10 cellular contexts compared by ENCODE assay signal in the genomic region with DNA sequence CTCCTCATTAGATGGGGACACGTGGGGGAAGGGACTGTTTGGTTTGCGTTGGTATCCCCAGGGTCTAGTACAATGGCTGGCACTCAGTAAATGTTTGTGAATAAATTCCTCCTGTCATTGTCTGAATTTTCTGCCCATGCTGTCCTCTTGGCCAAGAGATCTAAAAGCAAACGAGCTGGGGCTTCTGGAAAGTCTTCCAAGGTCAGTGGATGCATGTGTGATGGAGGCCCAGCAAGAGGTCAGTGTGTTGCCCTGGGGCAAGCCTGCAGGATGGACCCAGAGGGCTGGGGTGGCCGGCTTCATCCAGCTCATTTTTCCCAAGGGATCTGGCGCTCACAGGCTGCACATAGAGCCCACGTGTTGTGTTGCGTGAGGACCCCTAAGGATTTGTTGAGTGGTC. TPM values are rescaled to one million over a fixed set of nuclear protein-coding genes. Genes with fewer than 3 reads are reported as not detected.
DNase-seq lines count a peak whose midpoint lies in the region; ATAC-seq and TF ChIP-seq lines count a peak whose summit lies in the region.
"Had no signal": no experiment of that assay in that cellular context is flagged by ENCODE, and none has a peak within 500 bp of the region (broad histone marks: within the 10 kb centered on the region; RNA-seq: fewer than 3 reads in every experiment).

No MANE protein-coding gene starts in this region.

- H3K79me2 ChIP-seq in HCT116 (ENCODE audit: insufficient read depth, low read length) = no peaks in the 10 kb centered on the region

- H3K27me3 ChIP-seq in HCT116 (ENCODE audit: insufficient read depth, low read length) (no peaks in the 10 kb centered on the region), right lobe of liver (no peaks in the 10 kb centered on the region), spleen (replicated peaks in 1 of 7) (no peaks in the 10 kb centered on the region)

- RAD21 ChIA-PET in HCT116 (lab: Charles Lee; ENCODE audit: low non-redundant PET in 1 of 2, low total read pairs in 2 of 2, uncharacterized antibody in 2 of 2, unreplicated experiment in 2 of 2) = interaction anchor here in 1 of 2 experiments (0.6 kb wide), 1 partner anchor 530 kb away, joined by 5 read pairs; no protein-coding TSS in a partner anchor

- H3K9me3 ChIP-seq in HCT116 (ENCODE audit: control insufficient read depth in 1 of 2, insufficient read depth in 1 of 2, low read depth in 1 of 2, low read length in 2 of 2) (no peaks in the 10 kb centered on the region), right lobe of liver (no peaks in the 10 kb centered on the region), spleen (no peaks in the 10 kb centered on the region)

- BruUV-seq in HCT116 (replicated peaks; lab: Mats Ljungman, UMichigan) = no TSS peak

- peak overlapping the region; percentile 66 for H3K9ac ChIP-seq in HCT116 (ENCODE audit: low read length)

- peak overlapping the region; percentile 53 to 63; a peak in 3 of 4 replicates for H3K4me3 ChIP-seq in HCT116 (replicated peaks in 1 of 2; ENCODE audit: low read depth in 1 of 2, low read length in 2 of 2)
- no peak overlapping the region for H3K4me3 ChIP-seq in right lobe of liver
- peak overlapping the region in 1 of 8 donors; percentile 83 for H3K4me3 ChIP-seq in spleen

- H3K36me3 ChIP-seq in HCT116 (ENCODE audit: control insufficient read depth in 1 of 2, insufficient read depth in 2 of 2, low read length in 2 of 2) (no peaks in the 10 kb centered on the region), right lobe of liver (no peaks in the 10 kb centered on the region), spleen (no peaks in the 10 kb centered on the region)

- H3K27ac ChIP-seq in HCT116 (ENCODE audit: low read depth, low read length) = peak overlapping the region; percentile 80
- H3K27ac ChIP-seq in right lobe of liver = peak overlapping the region in 2 of 3 donors; percentile 85 to 89
- peak overlapping the region; percentile 16 to 97 (median 93) for H3K27ac ChIP-seq in spleen

- H3K4me1 Mint-ChIP-seq in activated B cell treated with CpG ODN at 0.5 μM for 24 hours = peaks cover 52% of the 10 kb centered on the region

- CTCF ChIA-PET in HCT116 (lab: Charles Lee) = no interaction called here
- CTCF ChIA-PET in activated B cell treated with CpG ODN at 0.5 μM for 24 hours (lab: Charles Lee) = interaction anchor here (0.6 kb wide), 1 partner anchor 10 kb away, joined by 3 read pairs; no protein-coding TSS in a partner anchor

- H3K4me2 ChIP-seq in HCT116 (ENCODE audit: low read length) = peak overlapping the region; percentile 81

- TF ChIP-seq CTCF in HCT116 (IDR thresholded peaks at IDR 0.05 in 2 of 3, conservative IDR thresholded peaks at IDR 0.05 in 1 of 3; ENCODE audit: borderline replicate concordance in 1 of 3, insufficient read depth in 1 of 3, low read depth in 2 of 3, low read length in 2 of 3) = no peak
- TF ChIP-seq CTCF in activated B cell treated with CpG ODN at 0.5 μM for 24 hours (IDR thresholded peaks at IDR 0.05) = no peak
- TF ChIP-seq CTCF in right lobe of liver (IDR thresholded peaks at IDR 0.05) = no peak
- no peak for TF ChIP-seq CTCF in spleen (IDR thresholded peaks at IDR 0.05 in 8 of 11, conservative IDR thresholded peaks at IDR 0.05 in 3 of 11)

- H3K9me2 ChIP-seq in HCT116 (ENCODE audit: insufficient read depth) = no peaks in the 10 kb centered on the region

- no peak for TF ChIP-seq RAD21 in HCT116 (IDR thresholded peaks at IDR 0.05; ENCODE audit: low read depth)

- H4K20me1 ChIP-seq in HCT116 (ENCODE audit: insufficient read depth) = no peaks in the 10 kb centered on the region

- no peak for DNase-seq in HCT116 (ENCODE audit: low read depth, low spot score)
- DNase-seq in activated B cell treated with CpG ODN at 0.5 μM for 24 hours = no peak
- no peak for DNase-seq in right lobe of liver
- no peak for DNase-seq in spleen
- no peak for DNase-seq in SK-N-DZ (ENCODE audit: low spot score)
- DNase-seq: activated CD4-positive, CD25-positive, alpha-beta regulatory T cell; DND-41; NCI-H1105 had no signal

- no peaks in the 10 kb centered on the region for H3K27me3 Mint-ChIP-seq in activated B cell treated with CpG ODN at 0.5 μM for 24 hours

- peaks cover 2% of the 10 kb centered on the region for H3K36me3 Mint-ChIP-seq in activated B cell treated with CpG ODN at 0.5 μM for 24 hours (ENCODE audit: low read depth)

- H2AFZ ChIP-seq in HCT116 (ENCODE audit: low read depth, low read length, poor library complexity, severe bottlenecking) = no peak overlapping the region

- H3K27ac Mint-ChIP-seq in activated B cell treated with CpG ODN at 0.5 μM for 24 hours = peak overlapping the region; percentile 54

- WGBS in right lobe of liver (ENCODE audit: insufficient coverage, low coverage, low lambda C conversion rate, missing lambda C conversion rate) = 66% methylated on average over 2 of the region's 7 CpGs
- WGBS in spleen, 5 donors = 73 to 83% (median 78%) methylated on average over 6 to 7 of the region's 7 CpGs

- POLR2A ChIA-PET in HCT116 (lab: Charles Lee) = interaction anchor here (0.6 to 1.7 kb wide), 3 partner anchors 30 to 248 kb away, joined by 3 to 7 read pairs (median 7); a partner anchor contains a TSS
- POLR2A ChIA-PET in activated B cell treated with CpG ODN at 0.5 μM for 24 hours (lab: Charles Lee) = interaction anchor here (0.6 to 4.2 kb wide), 2 partner anchors 29 to 183 kb away, joined by 5 to 25 read pairs; a partner anchor contains a TSS

- intact Hi-C loops in HCT116 (cut with micrococcal nuclease) (loop anchor here (10.0 kb wide), 1 partner anchor 481 kb away; a partner anchor contains a TSS), activated B cell treated with CpG ODN at 0.5 μM for 24 hours (cut with micrococcal nuclease) (loop anchor here (10.0 kb wide), 1 partner anchor 481 kb away; a partner anchor contains a TSS), right lobe of liver (cut with DNase I) (no loop called here), spleen (cut with DNase I; ENCODE audit: low total_unique reads) (loop anchor here (10.0 kb wide), 2 partner anchors 251 to 481 kb away; a partner anchor contains a TSS)

- ATAC-seq in HCT116 (no peak), activated B cell treated with CpG ODN at 0.5 μM for 24 hours (ENCODE audit: low read depth) (no peak), right lobe of liver (no peak), HG03439 (IDR thresholded peaks at IDR 0.05; ENCODE audit: unreplicated experiment) (no peak), GM21526 (IDR thresholded peaks at IDR 0.05; ENCODE audit: low FRiP score, unreplicated experiment) (no peak)

- peak overlapping the region; percentile 35 for H3K4me3 Mint-ChIP-seq in activated B cell treated with CpG ODN at 0.5 μM for 24 hours

- no peak for TF ChIP-seq POLR2A in HCT116 (IDR thresholded peaks at IDR 0.05; ENCODE audit: borderline replicate concordance, extremely low read depth, insufficient read depth, insufficient read length)
- no peak for TF ChIP-seq POLR2A in right lobe of liver (IDR thresholded peaks at IDR 0.05)
- no peak for TF ChIP-seq POLR2A in spleen (IDR thresholded peaks at IDR 0.05)

- H3K4me1 ChIP-seq in HCT116 (ENCODE audit: control insufficient read depth in 1 of 2, insufficient read depth in 2 of 2, low read length in 2 of 2) = peaks cover 22 to 44% of the 10 kb centered on the region in 2 experiments; a peak in 3 of 4 replicates
- peaks cover 0 to 24% (median 9%) of the 10 kb centered on the region in 4 donors for H3K4me1 ChIP-seq in right lobe of liver
- H3K4me1 ChIP-seq in spleen = peaks cover 19 to 73% (median 58%) of the 10 kb centered on the region in 6 donors

- H3K9me3 Mint-ChIP-seq in activated B cell treated with CpG ODN at 0.5 μM for 24 hours = no peaks in the 10 kb centered on the region

TF ChIP-seq in HCT116, 20 proteins besides CTCF, POLR2A, EP300 and RAD21:
- TF ChIP-seq ZFX (IDR thresholded peaks at IDR 0.05) = no peak
- TF ChIP-seq, protein P1, sequence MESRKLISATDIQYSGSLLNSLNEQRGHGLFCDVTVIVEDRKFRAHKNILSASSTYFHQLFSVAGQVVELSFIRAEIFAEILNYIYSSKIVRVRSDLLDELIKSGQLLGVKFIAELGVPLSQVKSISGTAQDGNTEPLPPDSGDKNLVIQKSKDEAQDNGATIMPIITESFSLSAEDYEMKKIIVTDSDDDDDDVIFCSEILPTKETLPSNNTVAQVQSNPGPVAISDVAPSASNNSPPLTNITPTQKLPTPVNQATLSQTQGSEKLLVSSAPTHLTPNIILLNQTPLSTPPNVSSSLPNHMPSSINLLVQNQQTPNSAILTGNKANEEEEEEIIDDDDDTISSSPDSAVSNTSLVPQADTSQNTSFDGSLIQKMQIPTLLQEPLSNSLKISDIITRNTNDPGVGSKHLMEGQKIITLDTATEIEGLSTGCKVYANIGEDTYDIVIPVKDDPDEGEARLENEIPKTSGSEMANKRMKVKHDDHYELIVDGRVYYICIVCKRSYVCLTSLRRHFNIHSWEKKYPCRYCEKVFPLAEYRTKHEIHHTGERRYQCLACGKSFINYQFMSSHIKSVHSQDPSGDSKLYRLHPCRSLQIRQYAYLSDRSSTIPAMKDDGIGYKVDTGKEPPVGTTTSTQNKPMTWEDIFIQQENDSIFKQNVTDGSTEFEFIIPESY (IDR thresholded peaks at IDR 0.05; ENCODE audit: extremely low read depth, insufficient replicate concordance, low read length) = no peak
- no peak for TF ChIP-seq SP1 (IDR thresholded peaks at IDR 0.05; ENCODE audit: low read depth)
- TF ChIP-seq ZNF274 (IDR thresholded peaks at IDR 0.05; ENCODE audit: low read depth, low read length) = no peak
- TF ChIP-seq TCF7L2 (IDR thresholded peaks at IDR 0.05; ENCODE audit: borderline replicate concordance, extremely low read depth, insufficient read depth, insufficient read length) = no peak
- TF ChIP-seq, protein P2, sequence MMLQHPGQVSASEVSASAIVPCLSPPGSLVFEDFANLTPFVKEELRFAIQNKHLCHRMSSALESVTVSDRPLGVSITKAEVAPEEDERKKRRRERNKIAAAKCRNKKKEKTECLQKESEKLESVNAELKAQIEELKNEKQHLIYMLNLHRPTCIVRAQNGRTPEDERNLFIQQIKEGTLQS (IDR thresholded peaks at IDR 0.05) = no peak
- TF ChIP-seq ELF1 (IDR thresholded peaks at IDR 0.05; ENCODE audit: borderline replicate concordance, low read depth) = no peak

RNA-seq across cellular contexts. Expression of a gene that starts 30.0 kb away (rescaled TPM):
- 18.7 TPM for total RNA-seq in HCT116 (2021; ENCODE audit: unreplicated experiment)
- polyA plus RNA-seq in HCT116 (2012) = 42.4 and 58.4 TPM in 2 replicates
- 35.3 and 36.6 TPM in 2 replicates for total RNA-seq in activated B cell treated with CpG ODN at 0.5 μM for 24 hours
- total RNA-seq in right lobe of liver = 100 to 1,000 TPM in 3 of 6 experiments, 10 to 100 TPM in 2, 1 to 10 TPM in 1; 9.3 to 116 (median 88.1) TPM
- 100 to 1,000 TPM in 1 of 7 donors, 10 to 100 TPM in 6; 33.7 to 162 (median 60.3) TPM for total RNA-seq in spleen
- 10 to 100 TPM in 2 of 3 donors, 1 to 10 TPM in 1; 8.3 to 40.8 (median 18.6) TPM for polyA plus RNA-seq in spleen
- polyA plus RNA-seq in SK-N-DZ (2014; cell fraction: cytosol; rRNA removed) = 20.6 and 20.9 TPM in 2 replicates
- 11.6 and 14.7 TPM in 2 replicates for polyA plus RNA-seq in SK-N-DZ (2014; cell fraction: nucleus; rRNA removed)

Comparison
In these comparisons a context has a peak if more than half of its experiments do, and no peak if none do; other contexts are left out.
1. H3K4me3 ChIP-seq: peak in HCT116 (2 of 2); none in right lobe of liver (0 of 3).
2. intact Hi-C loops: an anchor here in HCT116 (10.0 kb wide), activated B cell treated with CpG ODN at 0.5 μM for 24 hours (10.0 kb wide) and spleen (10.0 kb wide); none called in right lobe of liver.
3. Peak in every context shown above with its lines, with median percentiles within 50 percentile points of each other: H3K27ac ChIP-seq.